10 cellular contexts compared by ENCODE assay signal in the genomic region with DNA sequence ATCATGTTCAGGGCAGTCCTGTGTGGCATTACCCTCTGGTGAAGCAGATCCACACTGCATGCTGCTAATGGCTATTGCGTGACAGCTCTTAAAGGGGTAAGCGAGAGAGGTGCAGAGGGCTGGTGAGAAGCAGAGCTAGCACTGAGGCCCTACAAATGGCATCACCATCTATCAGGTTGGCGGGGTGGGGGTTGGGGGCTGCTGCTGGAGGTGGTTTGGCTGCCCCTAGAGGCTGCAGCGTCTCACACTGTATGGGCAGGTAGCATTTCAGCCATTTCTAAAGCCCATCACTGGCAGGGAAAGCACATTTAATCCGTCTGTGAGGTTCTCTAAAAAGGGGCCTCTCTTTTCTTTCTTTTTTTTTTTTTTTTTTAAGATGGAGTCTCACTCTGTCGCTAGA. TPM values are rescaled to one million over a fixed set of nuclear protein-coding genes. Genes with fewer than 3 reads are reported as not detected.
DNase-seq lines count a peak whose midpoint lies in the region; ATAC-seq lines count a peak whose summit lies in the region.
"Had no signal": no experiment of that assay in that cellular context is flagged by ENCODE, and none has a peak within 500 bp of the region (broad histone marks: within the 10 kb centered on the region; RNA-seq: fewer than 3 reads in every experiment).

No MANE protein-coding gene starts in this region.

- no peaks in the 10 kb centered on the region for H3K27me3 Mint-ChIP-seq in activated T-cell treated with anti-CD3 and anti-CD28 coated beads, Interleukin-2, amount 50 U/mL, for 4 hours (ENCODE audit: low read depth)
- H3K27me3 Mint-ChIP-seq in activated naive CD8-positive, alpha-beta T cell: no peaks in the 10 kb centered on the region

- H3K9me3 Mint-ChIP-seq in activated T-cell treated with anti-CD3 and anti-CD28 coated beads, Interleukin-2, amount 50 U/mL, for 4 hours: no peaks in the 10 kb centered on the region
- no peaks in the 10 kb centered on the region for H3K9me3 Mint-ChIP-seq in activated naive CD8-positive, alpha-beta T cell (ENCODE audit: low read depth)

- peak overlapping the region; percentile 13 for H3K4me3 Mint-ChIP-seq in activated T-cell treated with anti-CD3 and anti-CD28 coated beads, Interleukin-2, amount 50 U/mL, for 4 hours
- H3K4me3 Mint-ChIP-seq in activated naive CD8-positive, alpha-beta T cell: peak overlapping the region; percentile 84

- peaks cover 5% of the 10 kb centered on the region for H3K36me3 Mint-ChIP-seq in activated T-cell treated with anti-CD3 and anti-CD28 coated beads, Interleukin-2, amount 50 U/mL, for 4 hours (ENCODE audit: insufficient read depth)
- H3K36me3 Mint-ChIP-seq in activated naive CD8-positive, alpha-beta T cell: peaks cover 7% of the 10 kb centered on the region

- H3K4me1 Mint-ChIP-seq in activated T-cell treated with anti-CD3 and anti-CD28 coated beads, Interleukin-2, amount 50 U/mL, for 4 hours (ENCODE audit: low read depth): peaks cover 91% of the 10 kb centered on the region
- peaks cover 97% of the 10 kb centered on the region for H3K4me1 Mint-ChIP-seq in activated naive CD8-positive, alpha-beta T cell (ENCODE audit: low read depth)

- peak overlapping the region; percentile 97 for H3K27ac Mint-ChIP-seq in activated naive CD8-positive, alpha-beta T cell

- no peak for DNase-seq in activated T-cell treated with anti-CD3 and anti-CD28 coated beads, Interleukin-2, amount 50 U/mL, for 4 hours
- DNase-seq in activated T-cell treated with anti-CD3 and anti-CD28 coated beads for 4 hours (no peak), NCI-H510A (lab: John Stamatoyannopoulos, UW) (peak; percentile 52), cortex of kidney (lab: John Stamatoyannopoulos, UW) (no peak)
- DNase-seq in stimulated activated naive CD8-positive, alpha-beta T cell treated with anti-CD3 and anti-CD28 coated beads, Interleukin-15, Interleukin-2, amounts not matched to agents 100 U/mL and 50 U/mL, for 24 hours: peak; percentile 75

- ATAC-seq in activated T-cell treated with anti-CD3 and anti-CD28 coated beads, Interleukin-2, amount 50 U/mL, for 4 hours: no peak
- peak; percentile 42 for ATAC-seq in stimulated activated naive CD8-positive, alpha-beta T cell treated with anti-CD3 and anti-CD28 coated beads, Interleukin-15, Interleukin-2, amounts not matched to agents 100 U/mL and 50 U/mL, for 24 hours
- ATAC-seq in HG02763 (IDR thresholded peaks at IDR 0.05; ENCODE audit: unreplicated experiment): no peak
- no peak for ATAC-seq in HG02642 (IDR thresholded peaks at IDR 0.05; ENCODE audit: poor library complexity, unreplicated experiment)

RNA-seq across cellular contexts. Expression of gene TMA7B, which starts 16.8 kb away (rescaled TPM):
- total RNA-seq in activated T-cell treated with anti-CD3 and anti-CD28 coated beads, Interleukin-2, amount 50 U/mL, for 4 hours: under 1 TPM; 0.61 to 0.92 (median 0.76) TPM
- total RNA-seq: H4, myocyte had no signal

RNA-seq across cellular contexts. Expression of gene GRAP2, which starts 42.5 kb away (rescaled TPM):
- total RNA-seq in activated T-cell treated with anti-CD3 and anti-CD28 coated beads, Interleukin-2, amount 50 U/mL, for 4 hours: 10 to 100 TPM; 19.5 to 40.4 (median 26.4) TPM
- total RNA-seq: H4, myocyte had no signal

RNA-seq across cellular contexts. Expression of gene ENTHD1, which starts 49.8 kb away (rescaled TPM):
- total RNA-seq in activated T-cell treated with anti-CD3 and anti-CD28 coated beads, Interleukin-2, amount 50 U/mL, for 4 hours: under 1 TPM; 0.38 to 0.53 (median 0.41) TPM
- total RNA-seq: H4, myocyte had no signal

RNA-seq across cellular contexts. Expression of gene FAM83F, which starts 51.4 kb away (rescaled TPM):
- 1 to 10 TPM; 1.4 to 2.1 (median 2.0) TPM for total RNA-seq in activated T-cell treated with anti-CD3 and anti-CD28 coated beads, Interleukin-2, amount 50 U/mL, for 4 hours
- total RNA-seq: H4, myocyte had no signal

Comparison
In these comparisons a context has a peak if more than half of its experiments do, and no peak if none do; other contexts are left out.
1. DNase-seq: peak in NCI-H510A (single experiment) and stimulated activated naive CD8-positive, alpha-beta T cell treated with anti-CD3 and anti-CD28 coated beads, Interleukin-15, Interleukin-2, amounts not matched to agents 100 U/mL and 50 U/mL, for 24 hours (single experiment); none in activated T-cell treated with anti-CD3 and anti-CD28 coated beads, Interleukin-2, amount 50 U/mL, for 4 hours (single experiment), activated T-cell treated with anti-CD3 and anti-CD28 coated beads for 4 hours (single experiment) and cortex of kidney (single experiment).